ENCODE assay signal across 8 cellular contexts in genomic region chr14:100065161-100065871, GRCh38. TPM values are rescaled to one million over a fixed set of nuclear protein-coding genes. Genes with fewer than 3 reads are reported as not detected.
DNase-seq lines count a peak whose midpoint lies in the region; ATAC-seq and TF ChIP-seq lines count a peak whose summit lies in the region.

Gene EVL (plus strand): TSS chr14:100065422. CDS start chr14:100065501, 79 bp downstream.

- peak within 1 kb of the TSS; percentile 88 to 97 (median 92) for H3K27ac ChIP-seq in BLaER1 treated with 17β-estradiol and CSF1 and Interleukin-3, amounts not matched to agents 10 nM and 100 nM
- H3K27ac ChIP-seq in parathyroid adenoma (no peak within 1 kb of the TSS), urinary bladder (ENCODE audit: low read depth) (no peak within 1 kb of the TSS)

- H3K79me2 ChIP-seq in parathyroid adenoma, result peaks cover 5% of the 10 kb centered on the region

- H3K27ac Mint-ChIP-seq in IgD-negative memory B cell (peak within 1 kb of the TSS; percentile 86 to 96 (median 93)), endothelial cell (ENCODE audit: unreplicated experiment) (peak within 1 kb of the TSS; percentile 58)

- 83% methylated on average over 6 of the region's 6 CpGs for WGBS in urinary bladder

- H3K9ac ChIP-seq in BLaER1 treated with 17β-estradiol and CSF1 and Interleukin-3, amounts not matched to agents 10 nM and 100 nM, result peak within 1 kb of the TSS; percentile 70 to 88 (median 83)
- no peak within 1 kb of the TSS for H3K9ac ChIP-seq in parathyroid adenoma

- H3K4me3 ChIP-seq in BLaER1 treated with 17β-estradiol and CSF1 and Interleukin-3, amounts not matched to agents 10 nM and 100 nM, result peak within 1 kb of the TSS; percentile 46 to 67 (median 55)
- H3K4me3 ChIP-seq in parathyroid adenoma (ENCODE audit: low read depth, low read length), result peak within 1 kb of the TSS; percentile 7
- peak within 1 kb of the TSS; percentile 10 for H3K4me3 ChIP-seq in urinary bladder (ENCODE audit: low read depth, low read length)

- peak; percentile 17 for ATAC-seq in GM19468 (IDR thresholded peaks at IDR 0.05; ENCODE audit: extremely low read depth, unreplicated experiment)

- no peaks in the 10 kb centered on the region for H3K9me3 Mint-ChIP-seq in IgD-negative memory B cell
- no peaks in the 10 kb centered on the region for H3K9me3 Mint-ChIP-seq in endothelial cell (ENCODE audit: unreplicated experiment)

- H3K36me3 ChIP-seq in BLaER1 treated with 17β-estradiol and CSF1 and Interleukin-3, amounts not matched to agents 10 nM and 100 nM, result peaks cover 0 to 4% (median 0%) of the 10 kb centered on the region in 11 experiments; a peak in 1 of 22 replicates
- H3K36me3 ChIP-seq in parathyroid adenoma (ENCODE audit: control insufficient read depth, insufficient read depth, low read length) (no peaks in the 10 kb centered on the region), urinary bladder (ENCODE audit: insufficient read depth) (no peaks in the 10 kb centered on the region)

- TF ChIP-seq CTCF in endothelial cell (IDR thresholded peaks at IDR 0.05; ENCODE audit: unreplicated experiment) (no peak), parathyroid adenoma (IDR thresholded peaks at IDR 0.05) (no peak)

- H3K4me3 Mint-ChIP-seq in IgD-negative memory B cell, result peak within 1 kb of the TSS; percentile 96 to 100 (median 98)
- no peak within 1 kb of the TSS for H3K4me3 Mint-ChIP-seq in endothelial cell (ENCODE audit: unreplicated experiment)

- peaks cover 0 to 4% (median 0%) of the 10 kb centered on the region in 11 experiments; a peak in 1 of 22 replicates for H3K9me3 ChIP-seq in BLaER1 treated with 17β-estradiol and CSF1 and Interleukin-3, amounts not matched to agents 10 nM and 100 nM (replicated peaks in 1 of 11)
- H3K9me3 ChIP-seq in parathyroid adenoma (ENCODE audit: control insufficient read depth, low read length), result no peaks in the 10 kb centered on the region

- H3K27me3 Mint-ChIP-seq in IgD-negative memory B cell (no peaks in the 10 kb centered on the region), endothelial cell (ENCODE audit: unreplicated experiment) (peaks cover 9% of the 10 kb centered on the region)

- peaks cover 78 to 99% (median 97%) of the 10 kb centered on the region in 10 experiments for H3K4me1 ChIP-seq in BLaER1 treated with 17β-estradiol and CSF1 and Interleukin-3, amounts not matched to agents 10 nM and 100 nM
- H3K4me1 ChIP-seq in parathyroid adenoma, result no peaks in the 10 kb centered on the region
- no peaks in the 10 kb centered on the region for H3K4me1 ChIP-seq in urinary bladder (ENCODE audit: insufficient read depth)

- peak; percentile 68 to 78 for DNase-seq in activated CD4-positive, alpha-beta T cell treated with anti-CD3 and anti-CD28 coated beads, Interleukin-2, amount 50 U/mL, for 24 hours (ENCODE audit: low read depth in 1 of 2, low spot score in 1 of 2)
- DNase-seq in endothelial cell (ENCODE audit: low spot score) (no peak), NCI-H1092 (lab: John Stamatoyannopoulos, UW) (no peak)

- no peaks in the 10 kb centered on the region for H3K27me3 ChIP-seq in BLaER1 treated with 17β-estradiol and CSF1 and Interleukin-3, amounts not matched to agents 10 nM and 100 nM
- H3K27me3 ChIP-seq in parathyroid adenoma (ENCODE audit: control insufficient read depth, insufficient read depth, low read length), result no peaks in the 10 kb centered on the region

- peaks cover 29 to 71% (median 41%) of the 10 kb centered on the region in 3 donors for H3K4me1 Mint-ChIP-seq in IgD-negative memory B cell
- H3K4me1 Mint-ChIP-seq in endothelial cell (ENCODE audit: unreplicated experiment), result peaks cover 66% of the 10 kb centered on the region

- H3K36me3 Mint-ChIP-seq in IgD-negative memory B cell (peaks cover under 1% of the 10 kb centered on the region), endothelial cell (ENCODE audit: low read depth, unreplicated experiment) (peaks cover 13% of the 10 kb centered on the region)

- H4K20me1 ChIP-seq in BLaER1 treated with 17β-estradiol and CSF1 and Interleukin-3, amounts not matched to agents 10 nM and 100 nM, result peaks cover 0 to 35% (median under 1%) of the 10 kb centered on the region in 11 experiments; a peak in 7 of 22 replicates

- no peak within 1 kb of the TSS for H2AFZ ChIP-seq in parathyroid adenoma

- H3K4me2 ChIP-seq in BLaER1 treated with 17β-estradiol and CSF1 and Interleukin-3, amounts not matched to agents 10 nM and 100 nM, result peak within 1 kb of the TSS; percentile 90 to 100 (median 96)
- no peak within 1 kb of the TSS for H3K4me2 ChIP-seq in parathyroid adenoma (ENCODE audit: low read length)

RNA-seq across cellular contexts. Expression of gene EVL, which starts in this region (rescaled TPM):
- polyA plus RNA-seq in IgD-negative memory B cell, result 73.3 TPM
- total RNA-seq in endothelial cell (ENCODE audit: unreplicated experiment), result 142 TPM
- total RNA-seq in urinary bladder, result 40.3 TPM
- polyA plus RNA-seq in urinary bladder, result 93.8 TPM

Comparison
In these comparisons a context has a peak if more than half of its experiments do, and no peak if none do; other contexts are left out.
1. H3K27ac ChIP-seq: peak in BLaER1 treated with 17β-estradiol and CSF1 and Interleukin-3, amounts not matched to agents 10 nM and 100 nM (11 of 11); none in parathyroid adenoma (single experiment) and urinary bladder (single experiment).
2. DNase-seq: peak in activated CD4-positive, alpha-beta T cell treated with anti-CD3 and anti-CD28 coated beads, Interleukin-2, amount 50 U/mL, for 24 hours (2 of 2); none in endothelial cell (single experiment) and NCI-H1092 (single experiment).
3. Peak in every context shown above with its lines, with median percentiles within 50 percentile points of each other: H3K4me3 ChIP-seq.